2 cellular contexts compared by ENCODE assay signal in genomic region chr5:95654196-95654595, GRCh38.
TF ChIP-seq lines count a peak whose summit lies in the region.

No MANE protein-coding gene starts in this region.

TF ChIP-seq in A549, 52 proteins besides CTCF, POLR2A, EP300 and RAD21:
- no peak for TF ChIP-seq KDM5A (IDR thresholded peaks at IDR 0.05)
- TF ChIP-seq TFCP2L1 (CRISPR knock-in tag; IDR thresholded peaks at IDR 0.05), result no peak
- TF ChIP-seq ZNF302 (CRISPR knock-in tag; IDR thresholded peaks at IDR 0.05), result no peak
- peak; percentile 8 for TF ChIP-seq MAFK (IDR thresholded peaks at IDR 0.05; ENCODE audit: partially characterized antibody)
- TF ChIP-seq SMC3 (IDR thresholded peaks at IDR 0.05), result no peak
- TF ChIP-seq SREBF2 (IDR thresholded peaks at IDR 0.05), result no peak
- TF ChIP-seq TP53 (CRISPR knock-in tag; IDR thresholded peaks at IDR 0.05), result no peak

TF ChIP-seq in K562, 482 proteins besides CTCF, POLR2A, EP300 and RAD21:
- TF ChIP-seq ZSCAN32 (CRISPR knock-in tag; IDR thresholded peaks at IDR 0.05) (no peak), TAF9B (IDR thresholded peaks at IDR 0.05; ENCODE audit: partially characterized antibody) (no peak), ZNF316 (IDR thresholded peaks at IDR 0.05) (peak; percentile 76), ARID3B (CRISPR knock-in tag; IDR thresholded peaks at IDR 0.05; ENCODE audit: borderline replicate concordance) (no peak), PPARD (CRISPR knock-in tag; IDR thresholded peaks at IDR 0.05) (no peak), C11orf30 (IDR thresholded peaks at IDR 0.05; ENCODE audit: low read depth) (peak; percentile 62), ZNF143 (CRISPR knock-in tag; IDR thresholded peaks at IDR 0.05) (no peak), NCOR1 (IDR thresholded peaks at IDR 0.05) (no peak), ZNF134 (CRISPR knock-in tag; conservative IDR thresholded peaks at IDR 0.05) (no peak)
